ENCODE assay signal across 28 cellular contexts in genomic region chr6:89321131-89321530, GRCh38. TPM values are rescaled to one million over a fixed set of nuclear protein-coding genes. Genes with fewer than 3 reads are reported as not detected.
DNase-seq lines count a peak whose midpoint lies in the region; ATAC-seq and TF ChIP-seq lines count a peak whose summit lies in the region.
"Had no signal": no experiment of that assay in that cellular context is flagged by ENCODE, and none has a peak within 500 bp of the region (broad histone marks: within the 10 kb centered on the region; RNA-seq: fewer than 3 reads in every experiment).

No MANE protein-coding gene starts in this region.

- peaks cover 40 to 46% of the 10 kb centered on the region in 2 experiments for H3K4me1 ChIP-seq in neutrophil (ENCODE audit: control insufficient read depth in 1 of 2, insufficient read depth in 1 of 2, low read depth in 1 of 2, low read length in 1 of 2)

- TF ChIP-seq CTCF in HL-60 (IDR thresholded peaks at IDR 0.05; ENCODE audit: insufficient read depth, low read length) = no peak
- no peak for TF ChIP-seq CTCF in NB4 (IDR thresholded peaks at IDR 0.05; ENCODE audit: low read depth, low read length)
- no peak for TF ChIP-seq CTCF in fibroblast of villous mesenchyme (IDR thresholded peaks at IDR 0.05; ENCODE audit: insufficient read depth, low read depth, low read length)
- no peak for TF ChIP-seq CTCF in neutrophil (IDR thresholded peaks at IDR 0.05)
- no peak for TF ChIP-seq CTCF in activated CD8-positive, alpha-beta T cell treated with anti-CD3 and anti-CD28 coated beads for 36 hours (IDR thresholded peaks at IDR 0.05)

- POLR2A ChIA-PET in activated CD8-positive, alpha-beta T cell treated with anti-CD3 and anti-CD28 coated beads for 36 hours (lab: Charles Lee) = no interaction called here

- peaks cover 6% of the 10 kb centered on the region for H3K4me1 Mint-ChIP-seq in activated CD8-positive, alpha-beta T cell treated with anti-CD3 and anti-CD28 coated beads for 36 hours (ENCODE audit: low read depth)

- ATAC-seq in HG03025 (IDR thresholded peaks at IDR 0.05; ENCODE audit: low FRiP score, unreplicated experiment) (no peak), HG03045 (IDR thresholded peaks at IDR 0.05; ENCODE audit: unreplicated experiment) (no peak)
- ATAC-seq in activated CD8-positive, alpha-beta T cell treated with anti-CD3 and anti-CD28 coated beads for 36 hours = no peak
- ATAC-seq: GM23338, Panc1 had no signal

- intact Hi-C loops in activated CD8-positive, alpha-beta T cell treated with anti-CD3 and anti-CD28 coated beads for 36 hours (cut with micrococcal nuclease) = no loop called here

- CTCF ChIA-PET in activated CD8-positive, alpha-beta T cell treated with anti-CD3 and anti-CD28 coated beads for 36 hours (lab: Charles Lee) = no interaction called here

- peaks cover 4% of the 10 kb centered on the region for H3K36me3 ChIP-seq in neutrophil

- DNase-seq in HL-60 (ENCODE audit: low read depth in 1 of 2, low spot score in 1 of 2) (peak in 1 of 2 experiments; percentile 30), NB4 (ENCODE audit: low read depth) (peak; percentile 73), fibroblast of villous mesenchyme (ENCODE audit: low read depth) (peak; percentile 73), GM19240 (ENCODE audit: insufficient read length, low spot score) (no peak)
- no peak for DNase-seq in activated CD8-positive, alpha-beta T cell treated with anti-CD3 and anti-CD28 coated beads for 36 hours
- DNase-seq: CD4-positive, alpha-beta T cell; DMS53; H9; IMR-90; NCI-H1105 treated with DMSO at 0.1 percent for 48 hours; NCI-H146; NCI-H1930; NCI-H2107; NCI-H446; NCI-H524 treated with DMSO at 0.1 percent for 48 hours; NCI-H774; NK-92 treated with Interleukin-12 subunit alpha and Interleukin-12 subunit beta, amount 100 ng/mL, for 24 hours; SHP77 treated with DMSO at 0.1 percent for 48 hours had no signal

- H3K9me3 Mint-ChIP-seq in activated CD8-positive, alpha-beta T cell treated with anti-CD3 and anti-CD28 coated beads for 36 hours = no peaks in the 10 kb centered on the region
- H3K9me3 Mint-ChIP-seq: CD4-positive, alpha-beta T cell had no signal

- no peaks in the 10 kb centered on the region for H3K9me3 ChIP-seq in neutrophil
- H3K9me3 ChIP-seq: BLaER1 had no signal

- no peak overlapping the region for H3K27ac Mint-ChIP-seq in activated CD8-positive, alpha-beta T cell treated with anti-CD3 and anti-CD28 coated beads for 36 hours
- H3K27ac Mint-ChIP-seq: CD4-positive, alpha-beta T cell; GM23338; H9 had no signal

- no peak overlapping the region for H3K4me3 Mint-ChIP-seq in activated CD8-positive, alpha-beta T cell treated with anti-CD3 and anti-CD28 coated beads for 36 hours
- H3K4me3 Mint-ChIP-seq: CD4-positive, alpha-beta T cell; GM23338; H9 had no signal

- no peaks in the 10 kb centered on the region for H3K27me3 Mint-ChIP-seq in activated CD8-positive, alpha-beta T cell treated with anti-CD3 and anti-CD28 coated beads for 36 hours
- H3K27me3 Mint-ChIP-seq: CD4-positive, alpha-beta T cell had no signal

- H3K27me3 ChIP-seq in HL-60 (ENCODE audit: insufficient read depth, poor library complexity, severe bottlenecking) (no peaks in the 10 kb centered on the region), neutrophil (no peaks in the 10 kb centered on the region)
- H3K27me3 ChIP-seq: BLaER1 had no signal

- H3K4me3 ChIP-seq in HL-60 (replicated peaks; ENCODE audit: insufficient read depth, low read length) (no peak overlapping the region), NB4 (ENCODE audit: low read depth, low read length) (peak overlapping the region; percentile 42), fibroblast of villous mesenchyme (ENCODE audit: low read depth, low read length) (no peak overlapping the region), neutrophil (ENCODE audit: low read depth in 1 of 2, low read length in 1 of 2) (peak overlapping the region; percentile 46 to 53)
- H3K4me3 ChIP-seq: BLaER1, GM23338 had no signal

- no peak for TF ChIP-seq POLR2A in NB4 (IDR thresholded peaks at IDR 0.05; ENCODE audit: extremely low read depth, insufficient read length)

- H3K27ac ChIP-seq in HL-60 (replicated peaks) (peak overlapping the region; percentile 78), neutrophil (peak overlapping the region; percentile 75)
- H3K27ac ChIP-seq: BLaER1, KMS-11, RWPE1 had no signal

- H3K36me3 Mint-ChIP-seq in activated CD8-positive, alpha-beta T cell treated with anti-CD3 and anti-CD28 coated beads for 36 hours (ENCODE audit: low read depth) = peaks cover 11% of the 10 kb centered on the region

RNA-seq across cellular contexts. Expression of gene GABRR2, which starts 6.0 kb away (rescaled TPM):
- total RNA-seq in fibroblast of villous mesenchyme = under 0.01 and 0.32 TPM in 2 replicates
- total RNA-seq in activated CD8-positive, alpha-beta T cell treated with anti-CD3 and anti-CD28 coated beads for 36 hours = under 1 TPM; 0.20 to 0.40 TPM
- total RNA-seq: Daoy, G401, GM23338, H9, IMR-90 had no signal

RNA-seq across cellular contexts. Expression of gene UBE2J1, which starts 31.4 kb away (rescaled TPM):
- total RNA-seq in fibroblast of villous mesenchyme = 47.7 and 54.4 TPM in 2 replicates
- 10 to 100 TPM; 23.2 to 24.6 TPM for total RNA-seq in activated CD8-positive, alpha-beta T cell treated with anti-CD3 and anti-CD28 coated beads for 36 hours

Comparison
In these comparisons a context has a peak if more than half of its experiments do, and no peak if none do; other contexts are left out.
1. DNase-seq: peak in NB4 (single experiment) and fibroblast of villous mesenchyme (single experiment); none in GM19240 (single experiment) and activated CD8-positive, alpha-beta T cell treated with anti-CD3 and anti-CD28 coated beads for 36 hours (single experiment).
2. H3K4me3 ChIP-seq: peak in NB4 (single experiment) and neutrophil (2 of 2); none in HL-60 (single experiment) and fibroblast of villous mesenchyme (single experiment).